In genomic region chr6:73560853-73561407, GRCh38 we compare ENCODE assay signal across 10 cellular contexts. TPM values are rescaled to one million over a fixed set of nuclear protein-coding genes. Genes with fewer than 3 reads are reported as not detected.
DNase-seq lines count a peak whose midpoint lies in the region; ATAC-seq and TF ChIP-seq lines count a peak whose summit lies in the region.
"Had no signal": no experiment of that assay in that cellular context is flagged by ENCODE, and none has a peak within 500 bp of the region (broad histone marks: within the 10 kb centered on the region; RNA-seq: fewer than 3 reads in every experiment).

No MANE protein-coding gene starts in this region.

- H3K4me3 ChIP-seq in GM23248 (no peak overlapping the region), osteoblast (ENCODE audit: insufficient read depth, low read length) (no peak overlapping the region)
- H3K4me3 ChIP-seq: GM23338 had no signal

- H3K4me2 ChIP-seq in GM23248 (ENCODE audit: unreplicated experiment) (no peak overlapping the region), osteoblast (ENCODE audit: insufficient read depth, low read length) (no peak overlapping the region)
- H3K4me2 ChIP-seq: GM23338 had no signal

- H3K36me3 ChIP-seq in GM23248 (ENCODE audit: low read depth) (no peaks in the 10 kb centered on the region), osteoblast (ENCODE audit: insufficient read depth, low read length) (no peaks in the 10 kb centered on the region)

- H4K20me1 ChIP-seq in GM23248 (ENCODE audit: insufficient read depth) (no peaks in the 10 kb centered on the region), osteoblast (ENCODE audit: insufficient read depth, low read length) (no peaks in the 10 kb centered on the region)

- H3F3A ChIP-seq in GM23248 (ENCODE audit: insufficient read depth), result no peaks in the 10 kb centered on the region

- WGBS in GM23248 (ENCODE audit: low coverage in 1 of 2, low lambda C conversion rate in 2 of 2, missing lambda C conversion rate in 2 of 2), 2 experiments, result 84 to 86% methylated on average over 9 of the region's 9 CpGs

- H2AFZ ChIP-seq in GM23248 (peak overlapping the region; percentile 59), osteoblast (ENCODE audit: low read length) (peak overlapping the region; percentile 91)

- H3K79me2 ChIP-seq in GM23248 (ENCODE audit: insufficient read depth) (no peaks in the 10 kb centered on the region), osteoblast (ENCODE audit: insufficient read depth, low read length) (no peaks in the 10 kb centered on the region)

- H3K27me3 ChIP-seq in GM23248 (replicated peaks; ENCODE audit: insufficient read depth) (no peaks in the 10 kb centered on the region), osteoblast (ENCODE audit: insufficient read depth, low read length) (no peaks in the 10 kb centered on the region)

- H3K9me2 ChIP-seq in GM23248 (ENCODE audit: insufficient read depth), result no peaks in the 10 kb centered on the region

- H3K9me3 ChIP-seq in GM23248 (ENCODE audit: low read depth) (no peaks in the 10 kb centered on the region), osteoblast (ENCODE audit: low read depth, low read length) (no peaks in the 10 kb centered on the region)

- peak; percentile 65 for ATAC-seq in GM18873 (IDR thresholded peaks at IDR 0.05; ENCODE audit: low FRiP score, unreplicated experiment)
- peak; percentile 44 for ATAC-seq in HG03565 (IDR thresholded peaks at IDR 0.05; ENCODE audit: unreplicated experiment)
- ATAC-seq: GM23338 had no signal

- in situ Hi-C loops in GM23248 (cut with MboI), result no loop called here

- no peak overlapping the region for H3K9ac ChIP-seq in GM23248

- TF ChIP-seq CTCF in osteoblast (IDR thresholded peaks at IDR 0.05; ENCODE audit: extremely low read depth, low read depth, low read length), result no peak

- DNase-seq in GM23248 (no peak), osteoblast (ENCODE audit: insufficient read length, low spot score, missing footprints) (no peak), NCI-H510A (lab: John Stamatoyannopoulos, UW) (no peak), iPS-NIHi11 (ENCODE audit: low spot score) (no peak)
- DNase-seq in stimulated activated CD4-positive, alpha-beta T cell treated with anti-CD3 and anti-CD28 coated beads, Interleukin-1b, Interleukin-23, amount 100 ng/mL, for 48 hours, result no peak
- DNase-seq: hypothalamus, NCI-H748 treated with DMSO at 0.1 percent for 48 hours had no signal

- H3K27ac ChIP-seq in GM23248 (no peak overlapping the region), osteoblast (ENCODE audit: low read depth, low read length) (no peak overlapping the region)

- H3K4me1 ChIP-seq in GM23248 (ENCODE audit: insufficient read depth), result no peaks in the 10 kb centered on the region
- peaks cover 6% of the 10 kb centered on the region for H3K4me1 ChIP-seq in osteoblast (ENCODE audit: insufficient read depth, low read length)

RNA-seq across cellular contexts. Expression of gene EEF1A1, which starts 40.1 kb away (rescaled TPM):
- 13,436 and 14,561 TPM in 2 replicates for total RNA-seq in GM23248 (2014; rRNA removed; shearing (Covaris generic))
- polyA plus RNA-seq in GM23248 (2016; fragmentation: Nextera tagmentation; extraction: Ambion mirVana), result 3,887 and 3,918 TPM in 2 replicates
- 18,909 and 19,513 TPM in 2 replicates for total RNA-seq in osteoblast
